13 cellular contexts compared by ENCODE assay signal in the genomic region with DNA sequence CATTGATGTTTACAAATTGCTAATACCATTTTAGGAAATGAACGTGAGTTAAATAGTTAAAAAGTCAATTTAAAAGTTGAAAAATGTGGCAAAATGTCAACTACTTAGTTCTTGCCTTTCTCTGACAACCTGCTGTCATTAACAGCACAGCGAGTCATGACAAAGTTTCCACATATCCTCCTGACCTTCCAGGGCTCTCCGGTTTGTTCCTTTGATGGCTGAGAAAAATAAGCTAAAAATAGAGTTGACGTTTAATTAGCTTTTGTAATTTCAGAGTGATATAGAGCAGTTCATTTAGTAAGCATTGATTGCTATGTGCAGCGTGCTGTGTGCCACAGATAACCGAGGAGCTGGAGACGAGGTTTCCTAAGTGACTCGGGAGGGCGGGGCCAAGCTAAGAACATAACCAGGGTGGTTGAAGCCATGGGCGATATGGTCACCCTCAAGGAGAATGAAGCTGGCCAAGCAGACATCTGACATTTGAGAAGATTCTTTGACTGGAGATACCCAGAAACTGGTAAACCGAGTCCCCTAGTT. TPM values are rescaled to one million over a fixed set of nuclear protein-coding genes. Genes with fewer than 3 reads are reported as not detected.
DNase-seq lines count a peak whose midpoint lies in the region; ATAC-seq and TF ChIP-seq lines count a peak whose summit lies in the region.
"Had no signal": no experiment of that assay in that cellular context is flagged by ENCODE, and none has a peak within 500 bp of the region (broad histone marks: within the 10 kb centered on the region; RNA-seq: fewer than 3 reads in every experiment).

No MANE protein-coding gene starts in this region.

- no CpG with 5 or more reads among the region's 11 CpGs for whole genome bisulfite sequencing in trophoblast cell (ENCODE audit: extremely low coverage, insufficient coverage, insufficient read length)

- no peak overlapping the region for H3K4me3 ChIP-seq in breast epithelium
- no peak overlapping the region for H3K4me3 ChIP-seq in right atrium auricular region
- H3K4me3 ChIP-seq in trophoblast cell (ENCODE audit: low read depth, low read length), result no peak overlapping the region
- H3K4me3 ChIP-seq: PC-9 had no signal

- no peaks in the 10 kb centered on the region for H3K79me1 ChIP-seq in trophoblast cell (ENCODE audit: low read length)

- H3K36me3 ChIP-seq in breast epithelium, result no peaks in the 10 kb centered on the region
- peaks cover 38% of the 10 kb centered on the region for H3K36me3 ChIP-seq in right atrium auricular region
- peaks cover 17 to 24% of the 10 kb centered on the region in 2 experiments for H3K36me3 ChIP-seq in trophoblast cell (ENCODE audit: control insufficient read depth in 1 of 2, insufficient read depth in 2 of 2, low read length in 2 of 2)

- H3K27ac Mint-ChIP-seq in MCF 10A (ENCODE audit: low read depth, unreplicated experiment), result no peak overlapping the region
- H3K27ac Mint-ChIP-seq in central memory CD8-positive, alpha-beta T cell (ENCODE audit: low read depth), result peak overlapping the region; percentile 59
- H3K27ac Mint-ChIP-seq: IgD-negative memory B cell had no signal

- H2BK12ac ChIP-seq in trophoblast cell (ENCODE audit: low read length), result no peak overlapping the region

- no TSS peak for BruUV-seq in MCF 10A (replicated peaks; lab: Mats Ljungman, UMichigan)

- no peaks in the 10 kb centered on the region for H3K4me1 Mint-ChIP-seq in MCF 10A (ENCODE audit: insufficient read depth, unreplicated experiment)
- H3K4me1 Mint-ChIP-seq in central memory CD8-positive, alpha-beta T cell, result peaks cover 4% of the 10 kb centered on the region

- no peak overlapping the region for H3K4me2 ChIP-seq in trophoblast cell (ENCODE audit: low read length)
- H3K4me2 ChIP-seq: PC-9 had no signal

- no peak overlapping the region for H3K14ac ChIP-seq in trophoblast cell (ENCODE audit: low read length)

- H3K23ac ChIP-seq in trophoblast cell (ENCODE audit: low read length), result no peak overlapping the region

- H2AK5ac ChIP-seq in trophoblast cell (ENCODE audit: low read length), result no peak overlapping the region

- H3K27ac ChIP-seq in breast epithelium, result no peak overlapping the region
- H3K27ac ChIP-seq in right atrium auricular region, result peak overlapping the region; percentile 64 to 67
- no peak overlapping the region for H3K27ac ChIP-seq in trophoblast cell (ENCODE audit: low read depth, low read length)
- H3K27ac ChIP-seq: PC-9 had no signal

- no peak for ATAC-seq in central memory CD8-positive, alpha-beta T cell (replicated peaks; ENCODE audit: extremely low read depth, poor library complexity, severe bottlenecking)

- intact Hi-C loops in MCF 10A (cut with micrococcal nuclease) (no loop called here), breast epithelium (cut with DNase I; ENCODE audit: low total_unique reads) (no loop called here)

- no peak overlapping the region for H2BK5ac ChIP-seq in trophoblast cell (ENCODE audit: low read depth, low read length, poor library complexity)

- H3K18ac ChIP-seq in trophoblast cell (ENCODE audit: low read length), result no peak overlapping the region

- TF ChIP-seq CTCF in MCF 10A (IDR thresholded peaks at IDR 0.05; ENCODE audit: unreplicated experiment) (no peak), breast epithelium (IDR thresholded peaks at IDR 0.05) (no peak), right atrium auricular region (IDR thresholded peaks at IDR 0.05) (no peak)

- no peak overlapping the region for H2AFZ ChIP-seq in trophoblast cell (ENCODE audit: insufficient read depth, low read length, poor library complexity)
- H2AFZ ChIP-seq: PC-9 had no signal

- H3K36me3 Mint-ChIP-seq in MCF 10A (ENCODE audit: insufficient read depth, unreplicated experiment), result peaks cover 57% of the 10 kb centered on the region
- H3K36me3 Mint-ChIP-seq in central memory CD8-positive, alpha-beta T cell (ENCODE audit: insufficient read depth), result peaks cover 25% of the 10 kb centered on the region

- no peaks in the 10 kb centered on the region for H3K27me3 Mint-ChIP-seq in MCF 10A (ENCODE audit: insufficient read depth, unreplicated experiment)
- H3K27me3 Mint-ChIP-seq in central memory CD8-positive, alpha-beta T cell, result no peaks in the 10 kb centered on the region
- H3K27me3 Mint-ChIP-seq: IgD-negative memory B cell had no signal

- CTCF ChIA-PET in MCF 10A (lab: Yijun Ruan, JAX), result no interaction called here

- no peaks in the 10 kb centered on the region for H3K9me3 Mint-ChIP-seq in MCF 10A (ENCODE audit: unreplicated experiment)
- no peaks in the 10 kb centered on the region for H3K9me3 Mint-ChIP-seq in central memory CD8-positive, alpha-beta T cell
- H3K9me3 Mint-ChIP-seq: IgD-negative memory B cell had no signal

- no peaks in the 10 kb centered on the region for H3K9me3 ChIP-seq in breast epithelium
- no peaks in the 10 kb centered on the region for H3K9me3 ChIP-seq in right atrium auricular region
- no peaks in the 10 kb centered on the region for H3K9me3 ChIP-seq in trophoblast cell (ENCODE audit: insufficient read depth, low read depth, low read length)

- POLR2A ChIA-PET in MCF 10A (lab: Yijun Ruan, JAX), result interaction anchor here (0.6 to 1.8 kb wide), 3 partner anchors 15 to 81 kb away, joined by 3 to 5 read pairs (median 3); no protein-coding TSS in a partner anchor

- H3K4me3 Mint-ChIP-seq in MCF 10A (ENCODE audit: unreplicated experiment), result no peak overlapping the region
- no peak overlapping the region for H3K4me3 Mint-ChIP-seq in central memory CD8-positive, alpha-beta T cell
- H3K4me3 Mint-ChIP-seq: IgD-negative memory B cell had no signal

- no peak overlapping the region for H4K91ac ChIP-seq in trophoblast cell (ENCODE audit: low read depth, low read length)

- H4K12ac ChIP-seq in trophoblast cell (ENCODE audit: low read depth, low read length), result no peak overlapping the region

- TF ChIP-seq POLR2A in breast epithelium (IDR thresholded peaks at IDR 0.05), result no peak

- no peak overlapping the region for H4K8ac ChIP-seq in trophoblast cell (ENCODE audit: low read depth, low read length)

- DNase-seq in MCF 10A (ENCODE audit: unreplicated experiment) (peak; percentile 8), breast epithelium (ENCODE audit: low spot score in 2 of 2) (no peak), right atrium auricular region (ENCODE audit: low spot score) (no peak), trophoblast cell (no peak), iPS-NIHi11 (ENCODE audit: low spot score) (no peak), HK-2 (ENCODE audit: unreplicated experiment) (no peak)
- no peak for DNase-seq in central memory CD8-positive, alpha-beta T cell (ENCODE audit: low spot score in 2 of 2)
- no peak for DNase-seq in activated T-cell treated with anti-CD3 and anti-CD28 coated beads, Interleukin-2, amount 50 U/mL, for 48 hours
- DNase-seq: NCI-H1092, NCI-H2107, PC-9, SHP77 had no signal

- H3K4me1 ChIP-seq in breast epithelium, result no peaks in the 10 kb centered on the region
- peaks cover 0 to 20% of the 10 kb centered on the region in 2 donors for H3K4me1 ChIP-seq in right atrium auricular region
- H3K4me1 ChIP-seq in trophoblast cell (ENCODE audit: control insufficient read depth in 1 of 2, insufficient read depth in 2 of 2, low read length in 2 of 2), result peaks cover 0 to 2% of the 10 kb centered on the region in 2 experiments

- H3K27me3 ChIP-seq in breast epithelium, result no peaks in the 10 kb centered on the region
- H3K27me3 ChIP-seq in right atrium auricular region, result no peaks in the 10 kb centered on the region
- no peaks in the 10 kb centered on the region for H3K27me3 ChIP-seq in trophoblast cell (ENCODE audit: insufficient read depth, low read length)

- no peak overlapping the region for H2BK120ac ChIP-seq in trophoblast cell (ENCODE audit: insufficient read depth, low read length, poor library complexity)

- no peak overlapping the region for H3K9ac ChIP-seq in trophoblast cell (ENCODE audit: low read length)

- H3K4ac ChIP-seq in trophoblast cell (ENCODE audit: low read depth, low read length), result no peak overlapping the region

- H3K79me2 ChIP-seq in trophoblast cell (ENCODE audit: control insufficient read depth, insufficient read depth, low read length, poor library complexity), result no peaks in the 10 kb centered on the region

RNA-seq across cellular contexts. Expression of gene OGDH, which starts 47.9 kb away (rescaled TPM):
- 75.1 and 91.1 TPM in 2 replicates for total RNA-seq in MCF 10A (2022)
- total RNA-seq in breast epithelium, result 10 to 100 TPM; 45.7 to 67.5 (median 46.2) TPM
- 100 to 1,000 TPM; 277 to 390 TPM for total RNA-seq in right atrium auricular region
- polyA plus RNA-seq in trophoblast cell (2013), result 61.6 and 62.5 TPM in 2 replicates

Comparison
In these comparisons a context has a peak if more than half of its experiments do, and no peak if none do; other contexts are left out.
1. H3K27ac ChIP-seq: peak in right atrium auricular region (2 of 2); none in breast epithelium (0 of 2) and trophoblast cell (single experiment).